Comparison of ENCODE assay signal across 8 cellular contexts in genomic region chr17:29726721-29727252, GRCh38.
A peak's percentile ranks its signal among the peaks of the same experiment; 100 is the strongest.
DNase-seq lines count a peak whose midpoint lies in the region; ATAC-seq and TF ChIP-seq lines count a peak whose summit lies in the region.

No MANE protein-coding gene starts in this region.

- no peak overlapping the region for H3K9ac ChIP-seq in subcutaneous abdominal adipose tissue (ENCODE audit: low read length in 5 of 5)

- H3K27me3 ChIP-seq in foreskin keratinocyte: no peaks in the 10 kb centered on the region
- no peaks in the 10 kb centered on the region for H3K27me3 ChIP-seq in subcutaneous abdominal adipose tissue (ENCODE audit: control insufficient read depth in 5 of 5, insufficient read depth in 4 of 5, low read length in 5 of 5)

- H3K4me1 Mint-ChIP-seq in activated T-cell treated with anti-CD3 and anti-CD28 coated beads, Interleukin-2, amount 50 U/mL, for 4 hours (ENCODE audit: low read depth): peaks cover 76% of the 10 kb centered on the region

- no peak for DNase-seq in activated T-cell treated with anti-CD3 and anti-CD28 coated beads, Interleukin-2, amount 50 U/mL, for 4 hours
- DNase-seq in activated T-cell treated with anti-CD3 and anti-CD28 coated beads, Interleukin-2, amount 50 U/mL, for 1 hour: no peak
- DNase-seq in SK-N-DZ (ENCODE audit: low spot score) (peak; percentile 28), foreskin keratinocyte (peak; percentile 36 to 67), GM19240 (ENCODE audit: insufficient read length, low spot score) (no peak), ecto neural progenitor cell (ENCODE audit: low spot score) (no peak)

- peaks cover 0 to 4% (median 0%) of the 10 kb centered on the region in 5 donors for H3K36me3 ChIP-seq in subcutaneous abdominal adipose tissue (ENCODE audit: control insufficient read depth in 5 of 5, insufficient read depth in 5 of 5, low read length in 5 of 5)

- no peaks in the 10 kb centered on the region for H3K27me3 Mint-ChIP-seq in activated T-cell treated with anti-CD3 and anti-CD28 coated beads, Interleukin-2, amount 50 U/mL, for 4 hours (ENCODE audit: low read depth)

- H3K4me3 ChIP-seq in subcutaneous abdominal adipose tissue (ENCODE audit: low read depth in 1 of 5, low read length in 5 of 5): no peak overlapping the region

- no peak overlapping the region for H3K27ac ChIP-seq in foreskin keratinocyte
- peak overlapping the region; percentile 33 for H3K27ac ChIP-seq in subcutaneous abdominal adipose tissue (ENCODE audit: low read depth, low read length)

- H3K4me1 ChIP-seq in foreskin keratinocyte (peaks cover 25% of the 10 kb centered on the region), subcutaneous abdominal adipose tissue (ENCODE audit: control insufficient read depth in 5 of 5, insufficient read depth in 5 of 5, low read length in 5 of 5) (peaks cover 7 to 43% (median 29%) of the 10 kb centered on the region in 5 donors)

- no peak for TF ChIP-seq CTCF in foreskin keratinocyte (conservative IDR thresholded peaks at IDR 0.05)

- peak in 1 of 2 donors; percentile 44 for ATAC-seq in activated T-cell treated with anti-CD3 and anti-CD28 coated beads, Interleukin-2, amount 50 U/mL, for 4 hours
- ATAC-seq in foreskin keratinocyte (no peak), HG02571 (IDR thresholded peaks at IDR 0.05; ENCODE audit: unreplicated experiment) (no peak)

- peak overlapping the region; percentile 9 for H3K4me3 Mint-ChIP-seq in activated T-cell treated with anti-CD3 and anti-CD28 coated beads, Interleukin-2, amount 50 U/mL, for 4 hours

- peaks cover 9% of the 10 kb centered on the region for H3K9me3 Mint-ChIP-seq in activated T-cell treated with anti-CD3 and anti-CD28 coated beads, Interleukin-2, amount 50 U/mL, for 4 hours

- H3K36me3 Mint-ChIP-seq in activated T-cell treated with anti-CD3 and anti-CD28 coated beads, Interleukin-2, amount 50 U/mL, for 4 hours (ENCODE audit: insufficient read depth): peaks cover 13% of the 10 kb centered on the region

- no peaks in the 10 kb centered on the region for H3K9me3 ChIP-seq in subcutaneous abdominal adipose tissue (ENCODE audit: control insufficient read depth in 5 of 5, low read length in 5 of 5)

Comparison
In these comparisons a context has a peak if more than half of its experiments do, and no peak if none do; other contexts are left out.
1. DNase-seq: peak in SK-N-DZ (single experiment) and foreskin keratinocyte (2 of 2); none in activated T-cell treated with anti-CD3 and anti-CD28 coated beads, Interleukin-2, amount 50 U/mL, for 4 hours (single experiment), activated T-cell treated with anti-CD3 and anti-CD28 coated beads, Interleukin-2, amount 50 U/mL, for 1 hour (single experiment), GM19240 (single experiment) and ecto neural progenitor cell (single experiment).